Comparison of ENCODE assay signal across 9 cellular contexts in genomic region chr17:17890773-17891759, GRCh38. TPM values are rescaled to one million over a fixed set of nuclear protein-coding genes. Genes with fewer than 3 reads are reported as not detected.
A peak's percentile ranks its signal among the peaks of the same experiment; 100 is the strongest.
DNase-seq lines count a peak whose midpoint lies in the region; ATAC-seq and TF ChIP-seq lines count a peak whose summit lies in the region.
"Had no signal": no experiment of that assay in that cellular context is flagged by ENCODE, and none has a peak within 500 bp of the region (broad histone marks: within the 10 kb centered on the region; RNA-seq: fewer than 3 reads in every experiment).

No MANE protein-coding gene starts in this region.

- H3K27ac Mint-ChIP-seq in activated T-cell treated with anti-CD3 and anti-CD28 coated beads, Interleukin-2, amount 50 U/mL, for 24 hours, result no peak overlapping the region
- no peak overlapping the region for H3K27ac Mint-ChIP-seq in progenitor cell of endocrine pancreas

- no peak overlapping the region for H3K4me3 Mint-ChIP-seq in activated T-cell treated with anti-CD3 and anti-CD28 coated beads, Interleukin-2, amount 50 U/mL, for 24 hours
- H3K4me3 Mint-ChIP-seq in progenitor cell of endocrine pancreas (ENCODE audit: low read depth), result no peak overlapping the region

- H3K9me3 Mint-ChIP-seq in activated T-cell treated with anti-CD3 and anti-CD28 coated beads, Interleukin-2, amount 50 U/mL, for 24 hours, result no peaks in the 10 kb centered on the region
- no peaks in the 10 kb centered on the region for H3K9me3 Mint-ChIP-seq in progenitor cell of endocrine pancreas (ENCODE audit: low read depth)

- 96 to 98% methylated on average over 5 of the region's 5 CpGs for WGBS in lower leg skin, 2 donors

- peaks cover 12% of the 10 kb centered on the region for H3K36me3 Mint-ChIP-seq in activated T-cell treated with anti-CD3 and anti-CD28 coated beads, Interleukin-2, amount 50 U/mL, for 24 hours (ENCODE audit: low read depth)
- H3K36me3 Mint-ChIP-seq in progenitor cell of endocrine pancreas (ENCODE audit: insufficient read depth), result peaks cover 1% of the 10 kb centered on the region

- peak; percentile 55 for ATAC-seq in GM18511 (IDR thresholded peaks at IDR 0.05; ENCODE audit: unreplicated experiment)

- DNase-seq in AG09309 (ENCODE audit: low read depth), result peak; percentile 42
- DNase-seq in NOMO-1 treated with dmso at 0.1 percent for 144 hours (lab: John Stamatoyannopoulos, UW; ENCODE audit: unreplicated experiment), result peak; percentile 18
- DNase-seq in activated T-cell treated with anti-CD3 and anti-CD28 coated beads, Interleukin-2, amount 50 U/mL, for 24 hours, result peak; percentile 52
- DNase-seq in fibroblast of pulmonary artery (ENCODE audit: low read depth), result peak; percentile 78
- peak; percentile 39 for DNase-seq in progenitor cell of endocrine pancreas (ENCODE audit: low spot score, unreplicated experiment)
- DNase-seq in retina, result no peak
- DNase-seq in lower leg skin (ENCODE audit: low spot score in 2 of 2), result no peak

- H3K4me3 ChIP-seq in AG09309 (ENCODE audit: control insufficient read depth, low read depth, low read length) (no peak overlapping the region), fibroblast of pulmonary artery (replicated peaks; ENCODE audit: low read depth, low read length) (no peak overlapping the region), lower leg skin (ENCODE audit: low read depth, poor library complexity, severe bottlenecking) (no peak overlapping the region)
- H3K4me3 ChIP-seq: HAP-1 had no signal

- TF ChIP-seq CTCF in AG09309 (IDR thresholded peaks at IDR 0.05; ENCODE audit: control insufficient read depth, insufficient read depth, low read depth, low read length, missing control alignments) (peak; percentile 93), fibroblast of pulmonary artery (IDR thresholded peaks at IDR 0.05; ENCODE audit: low read length, missing control alignments) (peak; percentile 86), progenitor cell of endocrine pancreas (IDR thresholded peaks at IDR 0.05; ENCODE audit: unreplicated experiment) (peak; percentile 70), lower leg skin (IDR thresholded peaks at IDR 0.05) (no peak)

- no peaks in the 10 kb centered on the region for H3K27me3 Mint-ChIP-seq in activated T-cell treated with anti-CD3 and anti-CD28 coated beads, Interleukin-2, amount 50 U/mL, for 24 hours
- no peaks in the 10 kb centered on the region for H3K27me3 Mint-ChIP-seq in progenitor cell of endocrine pancreas

- intact Hi-C loops in lower leg skin (cut with DNase I; ENCODE audit: low total_unique reads), result no loop called here

- H3K4me1 Mint-ChIP-seq in activated T-cell treated with anti-CD3 and anti-CD28 coated beads, Interleukin-2, amount 50 U/mL, for 24 hours (ENCODE audit: low read depth), result peaks cover 5% of the 10 kb centered on the region
- H3K4me1 Mint-ChIP-seq in progenitor cell of endocrine pancreas (ENCODE audit: low read depth), result no peaks in the 10 kb centered on the region

- TF ChIP-seq POLR2A in lower leg skin (IDR thresholded peaks at IDR 0.05), result no peak

RNA-seq across cellular contexts. Expression of gene SREBF1, which starts 54.3 kb away (rescaled TPM):
- 85.0 and 98.9 TPM in 2 replicates for total RNA-seq in progenitor cell of endocrine pancreas
- 100 to 1,000 TPM in 2 of 4 donors, 10 to 100 TPM in 2; 54.3 to 146 (median 102) TPM for total RNA-seq in lower leg skin

Comparison
In these comparisons a context has a peak if more than half of its experiments do, and no peak if none do; other contexts are left out.
1. DNase-seq: peak in AG09309 (single experiment), NOMO-1 treated with dmso at 0.1 percent for 144 hours (single experiment), activated T-cell treated with anti-CD3 and anti-CD28 coated beads, Interleukin-2, amount 50 U/mL, for 24 hours (single experiment), fibroblast of pulmonary artery (single experiment) and progenitor cell of endocrine pancreas (single experiment); none in retina (single experiment) and lower leg skin (0 of 2).
2. CTCF ChIP-seq: peak in AG09309 (single experiment), fibroblast of pulmonary artery (single experiment) and progenitor cell of endocrine pancreas (single experiment); none in lower leg skin (0 of 3).